ENCODE assay signal across 8 cellular contexts in the genomic region with DNA sequence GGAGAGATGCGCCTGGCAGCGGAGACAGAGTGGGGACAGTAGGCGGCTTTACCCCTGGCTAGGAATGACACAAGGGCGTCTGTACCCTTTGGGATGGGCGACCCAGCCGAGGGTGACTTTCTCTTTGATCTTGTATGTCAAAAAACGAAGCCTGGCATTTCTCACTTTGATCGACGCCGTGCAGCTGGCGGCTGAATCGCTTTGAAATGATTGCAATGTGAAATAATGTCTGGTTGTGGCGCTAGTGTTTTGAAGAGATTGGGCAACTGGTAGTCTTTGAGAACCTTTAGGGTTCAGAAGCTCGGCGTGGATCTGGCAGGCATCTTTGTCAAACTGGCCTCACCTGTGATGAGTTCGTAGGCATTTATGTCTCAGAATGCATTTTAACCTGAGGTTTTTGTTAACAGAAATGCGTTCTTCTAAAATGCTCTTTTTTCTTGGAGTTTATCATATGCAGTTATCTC. TPM values are rescaled to one million over a fixed set of nuclear protein-coding genes. Genes with fewer than 3 reads are reported as not detected.
DNase-seq lines count a peak whose midpoint lies in the region; ATAC-seq, FAIRE-seq and TF ChIP-seq lines count a peak whose summit lies in the region.

No MANE protein-coding gene starts in this region.

- no peak for TF ChIP-seq CTCF in MCF 10A (IDR thresholded peaks at IDR 0.05; ENCODE audit: unreplicated experiment)
- no peak for TF ChIP-seq CTCF in kidney (IDR thresholded peaks at IDR 0.05; ENCODE audit: borderline replicate concordance, extremely low read depth, insufficient read depth)

- peaks cover 0 to 8% of the 10 kb centered on the region in 2 donors for H3K4me1 ChIP-seq in kidney (ENCODE audit: control insufficient read depth in 1 of 2, insufficient read depth in 1 of 2, low read depth in 1 of 2, low read length in 2 of 2)

- peaks cover 24% of the 10 kb centered on the region for H3K4me1 Mint-ChIP-seq in MCF 10A (ENCODE audit: insufficient read depth, unreplicated experiment)

- peak overlapping the region; percentile 38 to 63 for H3K9ac ChIP-seq in kidney (ENCODE audit: low read length in 2 of 2)

- peaks cover 15% of the 10 kb centered on the region for H3K36me3 Mint-ChIP-seq in MCF 10A (ENCODE audit: insufficient read depth, unreplicated experiment)

- POLR2A ChIA-PET in MCF 10A (lab: Yijun Ruan, JAX) = interaction anchor here (0.6 to 5.4 kb wide), 45 partner anchors 8 to 1261 kb away, joined by 3 to 149 read pairs (median 5); partner anchors contain the start of genes COX14, CSRNP2, DAZAP2 and DIP2B

- peak; percentile 10 for DNase-seq in A172 (ENCODE audit: low spot score)
- DNase-seq in GM04504 (ENCODE audit: low read depth) = peak; percentile 7
- peak; percentile 9 for DNase-seq in RCC 7860 (ENCODE audit: low spot score)
- peak; percentile 64 for DNase-seq in MCF 10A (ENCODE audit: unreplicated experiment)
- DNase-seq in kidney = no peak
- DNase-seq in stimulated activated CD4-positive, alpha-beta T cell treated with anti-CD3 and anti-CD28 coated beads, Interleukin-2, amount 100 ng/mL, for 48 hours = peak; percentile 16 to 19
- DNase-seq in HT-29 (ENCODE audit: low spot score) = no peak

- BruUV-seq in MCF 10A (replicated peaks; lab: Mats Ljungman, UMichigan) = no TSS peak

- no peaks in the 10 kb centered on the region for H3K36me3 ChIP-seq in kidney (ENCODE audit: control insufficient read depth in 1 of 2, insufficient read depth in 2 of 2, low read length in 2 of 2)

- CTCF ChIA-PET in MCF 10A (lab: Yijun Ruan, JAX) = interaction anchor here (0.5 to 5.7 kb wide), 33 partner anchors 9 to 1085 kb away, joined by 3 to 79 read pairs (median 4); partner anchors contain the start of genes CSRNP2 and SLC11A2

- FAIRE-seq in RCC 7860 (lab: Jason Lieb, UNC) = no peak
- FAIRE-seq in kidney (lab: Jason Lieb, UNC) = no peak

- peak overlapping the region; percentile 71 to 98 for H3K27ac ChIP-seq in kidney (ENCODE audit: low read depth in 2 of 2, low read length in 2 of 2)

- H3K27me3 Mint-ChIP-seq in MCF 10A (ENCODE audit: insufficient read depth, unreplicated experiment) = no peaks in the 10 kb centered on the region

- H3K4me3 ChIP-seq in kidney (ENCODE audit: low read length in 2 of 2) = peak overlapping the region; percentile 80 to 86

- peak; percentile 28 for ATAC-seq in HG03175 (IDR thresholded peaks at IDR 0.05; ENCODE audit: unreplicated experiment)

- peak overlapping the region; percentile 81 for H3K27ac Mint-ChIP-seq in MCF 10A (ENCODE audit: low read depth, unreplicated experiment)

- intact Hi-C loops in MCF 10A (cut with micrococcal nuclease) (loop anchor here (1.0 to 10.0 kb wide), 7 partner anchors 36 to 576 kb away; partner anchors contain the start of gene LETMD1), kidney (cut with DNase I) (no loop called here)

- peak overlapping the region; percentile 87 for H3K4me3 Mint-ChIP-seq in MCF 10A (ENCODE audit: unreplicated experiment)

- H3K9me3 ChIP-seq in kidney (ENCODE audit: control insufficient read depth in 1 of 2, low read length in 2 of 2) = no peaks in the 10 kb centered on the region

- H3K9me3 Mint-ChIP-seq in MCF 10A (ENCODE audit: unreplicated experiment) = no peaks in the 10 kb centered on the region

RNA-seq across cellular contexts. Expression of gene ATF1, which starts 1.0 kb away (rescaled TPM):
- total RNA-seq in A172 (2014; rRNA removed; shearing (Covaris generic)) = 24.3 and 24.8 TPM in 2 replicates
- 73.1 and 87.2 TPM in 2 replicates for total RNA-seq in MCF 10A (2022)
- total RNA-seq in kidney = 29.0 TPM
- 13.9 TPM for polyA plus RNA-seq in kidney (ENCODE audit: insufficient read depth, low read depth, low replicate concordance)
- total RNA-seq in HT-29 (2014; rRNA removed; shearing (Covaris generic)) = 49.8 and 61.0 TPM in 2 replicates

Comparison
In these comparisons a context has a peak if more than half of its experiments do, and no peak if none do; other contexts are left out.
1. DNase-seq: peak in A172 (single experiment), GM04504 (single experiment), RCC 7860 (single experiment), MCF 10A (single experiment) and stimulated activated CD4-positive, alpha-beta T cell treated with anti-CD3 and anti-CD28 coated beads, Interleukin-2, amount 100 ng/mL, for 48 hours (2 of 2); none in kidney (single experiment) and HT-29 (single experiment).